22 cellular contexts compared by ENCODE assay signal in the genomic region with DNA sequence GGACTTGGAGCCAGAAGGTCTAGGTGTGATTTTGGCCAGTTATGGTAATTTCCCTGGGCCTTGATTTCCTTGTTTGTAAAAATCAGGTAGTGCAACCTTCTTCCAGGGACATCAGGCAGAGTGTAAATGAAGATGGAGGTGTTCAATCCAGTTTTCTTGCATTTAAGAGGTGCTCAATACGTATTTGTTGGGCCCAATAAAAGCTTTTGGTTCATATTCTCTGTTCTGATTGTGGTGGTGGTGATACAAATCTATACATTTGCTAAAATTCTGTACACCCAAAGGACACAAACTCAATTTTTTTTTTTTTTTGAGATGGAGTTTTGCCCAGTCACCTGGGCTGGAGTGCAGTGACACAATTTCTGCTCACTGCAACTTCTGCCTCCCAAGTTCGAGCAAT. TPM values are rescaled to one million over a fixed set of nuclear protein-coding genes. Genes with fewer than 3 reads are reported as not detected.
DNase-seq lines count a peak whose midpoint lies in the region; ATAC-seq and TF ChIP-seq lines count a peak whose summit lies in the region.
"Had no signal": no experiment of that assay in that cellular context is flagged by ENCODE, and none has a peak within 500 bp of the region (broad histone marks: within the 10 kb centered on the region; RNA-seq: fewer than 3 reads in every experiment).

No MANE protein-coding gene starts in this region.

- H3K4me1 Mint-ChIP-seq in T-helper 17 cell: peaks cover 13% of the 10 kb centered on the region

- CTCF ChIA-PET in HEK293T (lab: Yijun Ruan, JAX): no interaction called here

- POLR2A ChIA-PET in HEK293T (lab: Yijun Ruan, JAX): no interaction called here

- H3K27me3 ChIP-seq in OCI-LY3 (ENCODE audit: low read depth, low read length) (no peaks in the 10 kb centered on the region), osteoblast (ENCODE audit: insufficient read depth, low read length) (no peaks in the 10 kb centered on the region)

- H3K9ac ChIP-seq in OCI-LY3 (ENCODE audit: low read length): peak overlapping the region; percentile 42

- H4K20me1 ChIP-seq in OCI-LY3 (ENCODE audit: insufficient read depth, low read length): peaks cover 16% of the 10 kb centered on the region; the same call in 1 of the 2 replicates
- H4K20me1 ChIP-seq in osteoblast (ENCODE audit: insufficient read depth, low read length): no peaks in the 10 kb centered on the region

- H3K36me3 ChIP-seq in OCI-LY3 (replicated peaks; ENCODE audit: low read depth, low read length): peaks cover 38% of the 10 kb centered on the region
- no peaks in the 10 kb centered on the region for H3K36me3 ChIP-seq in osteoblast (ENCODE audit: insufficient read depth, low read length)

- H3K27ac ChIP-seq in OCI-LY3 (ENCODE audit: low read length) (peak overlapping the region; percentile 94), osteoblast (ENCODE audit: low read depth, low read length) (no peak overlapping the region)
- H3K27ac ChIP-seq: C4-2B, PC-9 had no signal

- H3K36me3 Mint-ChIP-seq in T-helper 17 cell (ENCODE audit: low read depth): no peaks in the 10 kb centered on the region

- peaks cover 89% of the 10 kb centered on the region for H3K4me1 ChIP-seq in OCI-LY3 (ENCODE audit: low read length)
- no peaks in the 10 kb centered on the region for H3K4me1 ChIP-seq in osteoblast (ENCODE audit: insufficient read depth, low read length)

- H3K4me3 ChIP-seq in OCI-LY3 (ENCODE audit: low read length) (no peak overlapping the region), osteoblast (ENCODE audit: insufficient read depth, low read length) (no peak overlapping the region)
- H3K4me3 ChIP-seq: K562, PC-9 had no signal

- ATAC-seq in GM18907 (IDR thresholded peaks at IDR 0.05; ENCODE audit: unreplicated experiment) (peak; percentile 3), HG02970 (IDR thresholded peaks at IDR 0.05; ENCODE audit: low FRiP score, unreplicated experiment) (no peak), T-helper 17 cell (no peak)
- ATAC-seq: K562 had no signal

- no peak overlapping the region for H3K4me3 Mint-ChIP-seq in T-helper 17 cell

- H3K9me3 ChIP-seq in OCI-LY3 (ENCODE audit: insufficient read depth, low read length): no peaks in the 10 kb centered on the region; the same call in 1 of the 2 replicates
- no peaks in the 10 kb centered on the region for H3K9me3 ChIP-seq in osteoblast (ENCODE audit: low read depth, low read length)
- H3K9me3 ChIP-seq in T-helper 17 cell (ENCODE audit: control insufficient read depth, low read length, poor library complexity, severe bottlenecking): no peaks in the 10 kb centered on the region

- no peak overlapping the region for H3K27ac Mint-ChIP-seq in T-helper 17 cell

- H2AFZ ChIP-seq in OCI-LY3 (ENCODE audit: low read depth, low read length): no peak overlapping the region
- no peak overlapping the region for H2AFZ ChIP-seq in osteoblast (ENCODE audit: low read length)
- H2AFZ ChIP-seq: PC-9 had no signal

- TF ChIP-seq CTCF in OCI-LY3 (IDR thresholded peaks at IDR 0.05; ENCODE audit: low read depth, low read length) (no peak), osteoblast (IDR thresholded peaks at IDR 0.05; ENCODE audit: extremely low read depth, low read depth, low read length) (no peak)

- H3K79me2 ChIP-seq in OCI-LY3 (ENCODE audit: low read length): peaks cover 16% of the 10 kb centered on the region
- H3K79me2 ChIP-seq in osteoblast (ENCODE audit: insufficient read depth, low read length): no peaks in the 10 kb centered on the region

- H3K27me3 Mint-ChIP-seq in T-helper 17 cell: no peaks in the 10 kb centered on the region

- DNase-seq in osteoblast (ENCODE audit: insufficient read length, low spot score, missing footprints): peak; percentile 41
- DNase-seq in HEK293T (ENCODE audit: extremely low spot score): no peak
- DNase-seq in NCI-H748 treated with DMSO at 0.1 percent for 48 hours (lab: John Stamatoyannopoulos, UW): no peak
- no peak for DNase-seq in T-helper 17 cell
- DNase-seq: ACHN, EL, GF-D8, NCI-H1105 treated with DMSO at 0.1 percent for 48 hours, NCI-H1694, NCI-H2081 treated with DMSO at 0.1 percent for 48 hours, NCI-H2171 treated with DMSO at 0.1 percent for 48 hours, NCI-H524 treated with DMSO at 0.1 percent for 48 hours, PC-9, RPMI8226, SHP77, SW 1271 had no signal

- H3K4me2 ChIP-seq in OCI-LY3 (ENCODE audit: low read length) (peak overlapping the region; percentile 36), osteoblast (ENCODE audit: insufficient read depth, low read length) (no peak overlapping the region)
- H3K4me2 ChIP-seq: PC-9 had no signal

TF ChIP-seq in HEK293T, 16 proteins besides CTCF, POLR2A, EP300 and RAD21:
- no peak for TF ChIP-seq TARDBP (IDR thresholded peaks at IDR 0.05)
- no peak for TF ChIP-seq FOXA1 (IDR thresholded peaks at IDR 0.05)
- TF ChIP-seq, protein P1, sequence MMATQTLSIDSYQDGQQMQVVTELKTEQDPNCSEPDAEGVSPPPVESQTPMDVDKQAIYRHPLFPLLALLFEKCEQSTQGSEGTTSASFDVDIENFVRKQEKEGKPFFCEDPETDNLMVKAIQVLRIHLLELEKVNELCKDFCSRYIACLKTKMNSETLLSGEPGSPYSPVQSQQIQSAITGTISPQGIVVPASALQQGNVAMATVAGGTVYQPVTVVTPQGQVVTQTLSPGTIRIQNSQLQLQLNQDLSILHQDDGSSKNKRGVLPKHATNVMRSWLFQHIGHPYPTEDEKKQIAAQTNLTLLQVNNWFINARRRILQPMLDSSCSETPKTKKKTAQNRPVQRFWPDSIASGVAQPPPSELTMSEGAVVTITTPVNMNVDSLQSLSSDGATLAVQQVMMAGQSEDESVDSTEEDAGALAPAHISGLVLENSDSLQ (IDR thresholded peaks at IDR 0.05): no peak
- no peak for TF ChIP-seq NFRKB (IDR thresholded peaks at IDR 0.05)
- TF ChIP-seq ELF4 (IDR thresholded peaks at IDR 0.05): no peak
- no peak for TF ChIP-seq ZNF384 (IDR thresholded peaks at IDR 0.05)
- TF ChIP-seq ARNT (IDR thresholded peaks at IDR 0.05): no peak
- TF ChIP-seq SP1 (IDR thresholded peaks at IDR 0.05): no peak
- no peak for TF ChIP-seq L3MBTL2 (conservative IDR thresholded peaks at IDR 0.05)
- TF ChIP-seq FOXM1 (IDR thresholded peaks at IDR 0.05; ENCODE audit: borderline replicate concordance): no peak
- TF ChIP-seq HDGF (IDR thresholded peaks at IDR 0.05; ENCODE audit: borderline replicate concordance): no peak
- no peak for TF ChIP-seq SUZ12 (IDR thresholded peaks at IDR 0.05)
- no peak for TF ChIP-seq CTBP1 (IDR thresholded peaks at IDR 0.05; ENCODE audit: borderline replicate concordance)
- TF ChIP-seq LEF1 (IDR thresholded peaks at IDR 0.05; ENCODE audit: borderline replicate concordance): no peak

RNA-seq across cellular contexts. Expression of a gene that starts 6.0 kb away (rescaled TPM):
- total RNA-seq in osteoblast (0.36 and 0.59 TPM in 2 replicates), T-helper 17 cell (10 to 100 TPM; 19.5 to 31.1 TPM)
- total RNA-seq: H4, PC-9 had no signal

RNA-seq across cellular contexts. Expression of a gene that starts 7.5 kb away (rescaled TPM):
- total RNA-seq in osteoblast: not detected in 2 replicates
- total RNA-seq in T-helper 17 cell: not detected
- total RNA-seq: H4, K562, PC-9 had no signal

RNA-seq across cellular contexts. Expression of a gene that starts 15.1 kb away (rescaled TPM):
- not detected in 2 replicates for total RNA-seq in osteoblast
- total RNA-seq in T-helper 17 cell: not detected
- total RNA-seq: H4, K562, PC-9 had no signal

RNA-seq across cellular contexts. Expression of a gene that starts 29.8 kb away (rescaled TPM):
- not detected in 2 replicates for total RNA-seq in osteoblast
- total RNA-seq in T-helper 17 cell: 10 to 100 TPM in 1 of 2 donors, 1 to 10 TPM in 1; 9.9 to 11.3 TPM
- total RNA-seq: H4, K562, PC-9 had no signal

RNA-seq across cellular contexts. Expression of a gene that starts 44.4 kb away (rescaled TPM):
- total RNA-seq in osteoblast (not detected in 2 replicates), T-helper 17 cell (not detected)
- total RNA-seq: H4, K562, PC-9 had no signal

Comparison
In these comparisons a context has a peak if more than half of its experiments do, and no peak if none do; other contexts are left out.
1. RNA of a gene that starts 6.0 kb away (total RNA-seq): 19.5 to 31.1 TPM in T-helper 17 cell; 0.36 to 0.59 TPM in osteoblast; every median in the first group is over 10 times any median in the second.